In the genomic region with DNA sequence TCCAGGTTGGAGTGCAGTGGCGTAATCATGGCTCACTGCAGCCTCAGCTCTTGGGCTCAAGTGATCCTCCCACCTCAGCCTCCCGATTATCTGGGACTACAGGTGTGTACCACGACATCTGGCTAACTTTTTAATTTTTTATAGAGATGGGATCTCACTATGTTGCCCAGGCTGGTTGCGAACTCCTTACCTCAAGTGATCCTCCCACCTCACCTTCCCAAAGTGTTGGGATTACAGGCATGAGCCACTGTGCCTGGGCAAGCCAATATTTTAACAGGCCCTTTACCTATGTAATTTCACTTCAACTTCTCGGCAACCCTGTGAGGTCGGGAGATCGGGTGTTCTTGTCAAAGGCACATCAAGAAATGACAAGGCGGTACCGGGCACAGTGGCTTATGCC, we compare ENCODE assay signal across 19 cellular contexts.
A peak's percentile ranks its signal among the peaks of the same experiment; 100 is the strongest.
DNase-seq lines count a peak whose midpoint lies in the region; ATAC-seq and TF ChIP-seq lines count a peak whose summit lies in the region.
"Had no signal": no experiment of that assay in that cellular context is flagged by ENCODE, and none has a peak within 500 bp of the region (broad histone marks: within the 10 kb centered on the region; RNA-seq: fewer than 3 reads in every experiment).

No MANE protein-coding gene starts in this region.

- H3K9ac ChIP-seq in BLaER1 = no peak overlapping the region
- H3K9ac ChIP-seq in BLaER1 treated with 17β-estradiol and CSF1 and Interleukin-3, amounts not matched to agents 10 nM and 100 nM = no peak overlapping the region
- no peak overlapping the region for H3K9ac ChIP-seq in GM23248

- H3K4me3 ChIP-seq in BLaER1 (no peak overlapping the region), GM23248 (no peak overlapping the region)
- no peak overlapping the region for H3K4me3 ChIP-seq in BLaER1 treated with 17β-estradiol and CSF1 and Interleukin-3, amounts not matched to agents 10 nM and 100 nM
- H3K4me3 ChIP-seq: GM12878 had no signal

- H3K36me3 Mint-ChIP-seq in WTC11 (0 out of 2 replicates have a peak, but pooled peaks cover 2% of the 10 kb centered on the region), nephron progenitor cell (ENCODE audit: low read depth) (peaks cover 11% of the 10 kb centered on the region)

- peak overlapping the region; percentile 79; the same call in 1 of the 2 replicates for H3K27ac ChIP-seq in BLaER1
- no peak overlapping the region for H3K27ac ChIP-seq in BLaER1 treated with 17β-estradiol and CSF1 and Interleukin-3, amounts not matched to agents 10 nM and 100 nM
- no peak overlapping the region for H3K27ac ChIP-seq in caudate nucleus (ENCODE audit: low read depth, low read length)
- H3K27ac ChIP-seq in GM23248 = no peak overlapping the region

- in situ Hi-C loops in GM23248 (cut with MboI) = no loop called here

- CTCF ChIA-PET in WTC11 (lab: Charles Lee) = no interaction called here

- H3K4me3 Mint-ChIP-seq in WTC11 (no peak overlapping the region), nephron progenitor cell (no peak overlapping the region)
- H3K4me3 Mint-ChIP-seq: CD14-positive monocyte; CD4-positive, alpha-beta T cell; CD8-positive, alpha-beta memory T cell; H9; HFFc6 had no signal

- H3K4me2 ChIP-seq in BLaER1 (peak overlapping the region; percentile 70), GM23248 (ENCODE audit: unreplicated experiment) (no peak overlapping the region)
- H3K4me2 ChIP-seq in BLaER1 treated with 17β-estradiol and CSF1 and Interleukin-3, amounts not matched to agents 10 nM and 100 nM = peak overlapping the region in 10 of 11 experiments; percentile 1 to 86 (median 70); a peak in 14 of 22 replicates

- H4K20me1 ChIP-seq in BLaER1 = no peaks in the 10 kb centered on the region
- H4K20me1 ChIP-seq in BLaER1 treated with 17β-estradiol and CSF1 and Interleukin-3, amounts not matched to agents 10 nM and 100 nM = peaks cover 5 to 96% (median 80%) of the 10 kb centered on the region in 11 experiments; a peak in 20 of 22 replicates
- no peaks in the 10 kb centered on the region for H4K20me1 ChIP-seq in GM23248 (ENCODE audit: insufficient read depth)

- H3K9me3 Mint-ChIP-seq in WTC11 = no peaks in the 10 kb centered on the region
- no peaks in the 10 kb centered on the region for H3K9me3 Mint-ChIP-seq in nephron progenitor cell
- H3K9me3 Mint-ChIP-seq: CD14-positive monocyte; CD4-positive, alpha-beta T cell; CD8-positive, alpha-beta memory T cell; H9; HFFc6 had no signal

- 95 to 100% methylated on average over 9 of the region's 9 CpGs for WGBS in GM23248 (ENCODE audit: low coverage in 1 of 2, low lambda C conversion rate in 2 of 2, missing lambda C conversion rate in 2 of 2), 2 experiments

- H3K36me3 ChIP-seq in BLaER1 (peaks cover 48% of the 10 kb centered on the region), GM23248 (ENCODE audit: low read depth) (no peaks in the 10 kb centered on the region)
- H3K36me3 ChIP-seq in BLaER1 treated with 17β-estradiol and CSF1 and Interleukin-3, amounts not matched to agents 10 nM and 100 nM = peaks cover 7 to 43% (median 19%) of the 10 kb centered on the region in 11 experiments; a peak in 20 of 22 replicates

- H3F3A ChIP-seq in GM23248 (ENCODE audit: insufficient read depth) = no peaks in the 10 kb centered on the region

- H3K27me3 ChIP-seq in BLaER1 (no peaks in the 10 kb centered on the region), GM23248 (replicated peaks; ENCODE audit: insufficient read depth) (no peaks in the 10 kb centered on the region)
- H3K27me3 ChIP-seq in BLaER1 treated with 17β-estradiol and CSF1 and Interleukin-3, amounts not matched to agents 10 nM and 100 nM = no peaks in the 10 kb centered on the region

- H3K4me1 Mint-ChIP-seq in WTC11 (peaks cover 32% of the 10 kb centered on the region), nephron progenitor cell (peaks cover 30% of the 10 kb centered on the region)
- H3K4me1 Mint-ChIP-seq: CD14-positive monocyte had no signal

- POLR2A ChIA-PET in WTC11 (lab: Charles Lee) = no interaction called here

- DNase-seq in WTC11 (ENCODE audit: low spot score) (no peak), nephron progenitor cell (no peak), caudate nucleus (lab: John Stamatoyannopoulos, UW) (no peak), GM23248 (no peak)
- DNase-seq: CD4-positive, alpha-beta T cell; CD8-positive, alpha-beta memory T cell; DMS 273 treated with DMSO at 0.1 percent for 48 hours; DMS79; EL; GDM1; GOT3; H9; HFFc6 had no signal

- no peaks in the 10 kb centered on the region for H3K9me2 ChIP-seq in GM23248 (ENCODE audit: insufficient read depth)

- no peak overlapping the region for H2AFZ ChIP-seq in GM23248

- H3K4me1 ChIP-seq in BLaER1 (peaks cover 100% of the 10 kb centered on the region), GM23248 (ENCODE audit: insufficient read depth) (no peaks in the 10 kb centered on the region)
- peaks cover 30 to 98% (median 77%) of the 10 kb centered on the region in 10 experiments for H3K4me1 ChIP-seq in BLaER1 treated with 17β-estradiol and CSF1 and Interleukin-3, amounts not matched to agents 10 nM and 100 nM

- H3K27me3 Mint-ChIP-seq in WTC11 (ENCODE audit: low read depth) (no peaks in the 10 kb centered on the region), nephron progenitor cell (ENCODE audit: low read depth, poor library complexity) (peaks cover 3% of the 10 kb centered on the region)
- H3K27me3 Mint-ChIP-seq: CD4-positive, alpha-beta T cell had no signal

- no peak for TF ChIP-seq CTCF in WTC11 (IDR thresholded peaks at IDR 0.05)
- no peak for TF ChIP-seq CTCF in nephron progenitor cell (IDR thresholded peaks at IDR 0.05)

- H3K79me2 ChIP-seq in GM23248 (ENCODE audit: insufficient read depth) = peaks cover 32% of the 10 kb centered on the region; the same call in 1 of the 2 replicates

- ATAC-seq in WTC11 (no peak), HG03354 (IDR thresholded peaks at IDR 0.05; ENCODE audit: poor library complexity, severe bottlenecking, unreplicated experiment) (no peak)
- ATAC-seq: GM12878, HCT116 had no signal

- H3K27ac Mint-ChIP-seq in WTC11 (no peak overlapping the region), nephron progenitor cell (peak overlapping the region; percentile 25)
- H3K27ac Mint-ChIP-seq: CD4-positive, alpha-beta T cell; CD8-positive, alpha-beta memory T cell; HFFc6 had no signal

- no peaks in the 10 kb centered on the region for H3K9me3 ChIP-seq in BLaER1
- no peaks in the 10 kb centered on the region for H3K9me3 ChIP-seq in BLaER1 treated with 17β-estradiol and CSF1 and Interleukin-3, amounts not matched to agents 10 nM and 100 nM (replicated peaks in 1 of 11)
- no peaks in the 10 kb centered on the region for H3K9me3 ChIP-seq in GM23248 (ENCODE audit: low read depth)

TF ChIP-seq in WTC11, 78 proteins besides CTCF, POLR2A, EP300 and RAD21:
- TF ChIP-seq ZNF671 (CRISPR knock-in tag; IDR thresholded peaks at IDR 0.05) (no peak), ETV6 (CRISPR knock-in tag; IDR thresholded peaks at IDR 0.05) (no peak), ZNF416 (CRISPR knock-in tag; IDR thresholded peaks at IDR 0.05) (no peak), ZNF121 (CRISPR knock-in tag; IDR thresholded peaks at IDR 0.05) (peak; percentile 72; the same call in 1 of the 2 replicates)
- TF ChIP-seq, protein P1, sequence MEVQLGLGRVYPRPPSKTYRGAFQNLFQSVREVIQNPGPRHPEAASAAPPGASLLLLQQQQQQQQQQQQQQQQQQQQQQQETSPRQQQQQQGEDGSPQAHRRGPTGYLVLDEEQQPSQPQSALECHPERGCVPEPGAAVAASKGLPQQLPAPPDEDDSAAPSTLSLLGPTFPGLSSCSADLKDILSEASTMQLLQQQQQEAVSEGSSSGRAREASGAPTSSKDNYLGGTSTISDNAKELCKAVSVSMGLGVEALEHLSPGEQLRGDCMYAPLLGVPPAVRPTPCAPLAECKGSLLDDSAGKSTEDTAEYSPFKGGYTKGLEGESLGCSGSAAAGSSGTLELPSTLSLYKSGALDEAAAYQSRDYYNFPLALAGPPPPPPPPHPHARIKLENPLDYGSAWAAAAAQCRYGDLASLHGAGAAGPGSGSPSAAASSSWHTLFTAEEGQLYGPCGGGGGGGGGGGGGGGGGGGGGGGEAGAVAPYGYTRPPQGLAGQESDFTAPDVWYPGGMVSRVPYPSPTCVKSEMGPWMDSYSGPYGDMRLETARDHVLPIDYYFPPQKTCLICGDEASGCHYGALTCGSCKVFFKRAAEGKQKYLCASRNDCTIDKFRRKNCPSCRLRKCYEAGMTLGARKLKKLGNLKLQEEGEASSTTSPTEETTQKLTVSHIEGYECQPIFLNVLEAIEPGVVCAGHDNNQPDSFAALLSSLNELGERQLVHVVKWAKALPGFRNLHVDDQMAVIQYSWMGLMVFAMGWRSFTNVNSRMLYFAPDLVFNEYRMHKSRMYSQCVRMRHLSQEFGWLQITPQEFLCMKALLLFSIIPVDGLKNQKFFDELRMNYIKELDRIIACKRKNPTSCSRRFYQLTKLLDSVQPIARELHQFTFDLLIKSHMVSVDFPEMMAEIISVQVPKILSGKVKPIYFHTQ (CRISPR knock-in tag; IDR thresholded peaks at IDR 0.05) = no peak
- TF ChIP-seq, protein P2, sequence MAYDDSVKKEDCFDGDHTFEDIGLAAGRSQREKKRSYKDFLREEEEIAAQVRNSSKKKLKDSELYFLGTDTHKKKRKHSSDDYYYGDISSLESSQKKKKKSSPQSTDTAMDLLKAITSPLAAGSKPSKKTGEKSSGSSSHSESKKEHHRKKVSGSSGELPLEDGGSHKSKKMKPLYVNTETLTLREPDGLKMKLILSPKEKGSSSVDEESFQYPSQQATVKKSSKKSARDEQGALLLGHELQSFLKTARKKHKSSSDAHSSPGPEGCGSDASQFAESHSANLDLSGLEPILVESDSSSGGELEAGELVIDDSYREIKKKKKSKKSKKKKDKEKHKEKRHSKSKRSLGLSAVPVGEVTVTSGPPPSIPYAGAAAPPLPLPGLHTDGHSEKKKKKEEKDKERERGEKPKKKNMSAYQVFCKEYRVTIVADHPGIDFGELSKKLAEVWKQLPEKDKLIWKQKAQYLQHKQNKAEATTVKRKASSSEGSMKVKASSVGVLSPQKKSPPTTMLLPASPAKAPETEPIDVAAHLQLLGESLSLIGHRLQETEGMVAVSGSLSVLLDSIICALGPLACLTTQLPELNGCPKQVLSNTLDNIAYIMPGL (CRISPR knock-in tag; IDR thresholded peaks at IDR 0.05) = no peak
